ENCODE assay signal across 8 cellular contexts in genomic region chr17:18681767-18682571, GRCh38. TPM values are rescaled to one million over a fixed set of nuclear protein-coding genes. Genes with fewer than 3 reads are reported as not detected.
DNase-seq lines count a peak whose midpoint lies in the region; ATAC-seq and TF ChIP-seq lines count a peak whose summit lies in the region.
"Not testable (repeated sequence)": the region's sequence is repeated elsewhere in the genome, so short reads cannot be mapped to it uniquely, and the experiment has no call there.

Gene FOXO3B (minus strand): TSS chr17:18682314. CDS start chr17:18681651, 663 bp downstream.

- not testable (repeated sequence) for TF ChIP-seq CTCF in fibroblast of villous mesenchyme (IDR thresholded peaks at IDR 0.05; ENCODE audit: insufficient read depth, low read depth, low read length)

- H3K9me3 Mint-ChIP-seq in natural killer cell treated with Interleukin-12 subunit alpha and Interleukin-12 subunit beta and Interleukin-15 and Interleukin-18, amount 100 ng/mL, for 72 hours; stimulated activated effector memory CD8-positive, alpha-beta T cell treated with anti-CD3 and anti-CD28 coated beads, Interleukin-12 subunit alpha, Interleukin-12 subunit beta, amount 100 ng/mL, for 72 hours: not testable (repeated sequence)

- DNase-seq in EL (peak; percentile 92), H7 (peak; percentile 75), LoVo (ENCODE audit: low spot score) (peak; percentile 75), SHP77 treated with DMSO at 0.1 percent for 48 hours (lab: John Stamatoyannopoulos, UW) (peak; percentile 96), activated gamma-delta T cell treated with Interleukin-2 at 50 U/mL for 16 hours (peak; percentile 71), fibroblast of villous mesenchyme (ENCODE audit: low read depth) (peak; percentile 96)
- DNase-seq in natural killer cell treated with Interleukin-12 subunit alpha and Interleukin-12 subunit beta and Interleukin-15 and Interleukin-18, amount 100 ng/mL, for 72 hours (ENCODE audit: low spot score): peak; percentile 78
- DNase-seq in stimulated activated effector memory CD8-positive, alpha-beta T cell treated with anti-CD3 and anti-CD28 coated beads, Interleukin-12 subunit alpha, Interleukin-12 subunit beta, amount 100 ng/mL, for 72 hours (ENCODE audit: low spot score in 2 of 2): peak; percentile 66 to 80

- peak within 1 kb of the TSS; percentile 85 for H3K4me3 Mint-ChIP-seq in natural killer cell treated with Interleukin-12 subunit alpha and Interleukin-12 subunit beta and Interleukin-15 and Interleukin-18, amount 100 ng/mL, for 72 hours
- peak within 1 kb of the TSS; percentile 85 for H3K4me3 Mint-ChIP-seq in stimulated activated effector memory CD8-positive, alpha-beta T cell treated with anti-CD3 and anti-CD28 coated beads, Interleukin-12 subunit alpha, Interleukin-12 subunit beta, amount 100 ng/mL, for 72 hours

- H3K36me3 ChIP-seq in H7 (replicated peaks; ENCODE audit: control insufficient read depth, insufficient read depth, low read length): not testable (repeated sequence)

- not testable (repeated sequence) for H3K27me3 ChIP-seq in H7 (ENCODE audit: control insufficient read depth, insufficient read depth, low read length)

- H3K27ac Mint-ChIP-seq in natural killer cell treated with Interleukin-12 subunit alpha and Interleukin-12 subunit beta and Interleukin-15 and Interleukin-18, amount 100 ng/mL, for 72 hours: peak within 1 kb of the TSS in 1 of 2 donors; percentile 56
- peak within 1 kb of the TSS; percentile 93 for H3K27ac Mint-ChIP-seq in stimulated activated effector memory CD8-positive, alpha-beta T cell treated with anti-CD3 and anti-CD28 coated beads, Interleukin-12 subunit alpha, Interleukin-12 subunit beta, amount 100 ng/mL, for 72 hours

- H3K36me3 Mint-ChIP-seq in natural killer cell treated with Interleukin-12 subunit alpha and Interleukin-12 subunit beta and Interleukin-15 and Interleukin-18, amount 100 ng/mL, for 72 hours; stimulated activated effector memory CD8-positive, alpha-beta T cell treated with anti-CD3 and anti-CD28 coated beads, Interleukin-12 subunit alpha, Interleukin-12 subunit beta, amount 100 ng/mL, for 72 hours: not testable (repeated sequence)

- ATAC-seq in natural killer cell treated with Interleukin-12 subunit alpha and Interleukin-12 subunit beta and Interleukin-15 and Interleukin-18, amount 100 ng/mL, for 72 hours: peak; percentile 93 to 96
- ATAC-seq in stimulated activated effector memory CD8-positive, alpha-beta T cell treated with anti-CD3 and anti-CD28 coated beads, Interleukin-12 subunit alpha, Interleukin-12 subunit beta, amount 100 ng/mL, for 72 hours: peak; percentile 97

- not testable (repeated sequence) for H3K27me3 Mint-ChIP-seq in natural killer cell treated with Interleukin-12 subunit alpha and Interleukin-12 subunit beta and Interleukin-15 and Interleukin-18, amount 100 ng/mL, for 72 hours

- H3K4me3 ChIP-seq in H7 (ENCODE audit: insufficient read depth, low read depth, low read length): peak within 1 kb of the TSS; percentile 54
- peak within 1 kb of the TSS; percentile 64 for H3K4me3 ChIP-seq in fibroblast of villous mesenchyme (ENCODE audit: low read depth, low read length)

- not testable (repeated sequence) for H3K4me1 Mint-ChIP-seq in natural killer cell treated with Interleukin-12 subunit alpha and Interleukin-12 subunit beta and Interleukin-15 and Interleukin-18, amount 100 ng/mL, for 72 hours (ENCODE audit: low read depth in 2 of 2); stimulated activated effector memory CD8-positive, alpha-beta T cell treated with anti-CD3 and anti-CD28 coated beads, Interleukin-12 subunit alpha, Interleukin-12 subunit beta, amount 100 ng/mL, for 72 hours

RNA-seq across cellular contexts. Expression of gene FOXO3B, which starts in this region (rescaled TPM):
- 5.1 and 8.7 TPM in 2 replicates for total RNA-seq in H7 (2014; rRNA removed; shearing (Covaris generic))
- total RNA-seq in fibroblast of villous mesenchyme: 5.2 and 6.8 TPM in 2 replicates
- 1 to 10 TPM; 3.8 to 9.6 TPM for total RNA-seq in natural killer cell treated with Interleukin-12 subunit alpha and Interleukin-12 subunit beta and Interleukin-15 and Interleukin-18, amount 100 ng/mL, for 72 hours

Comparison
In these comparisons a context has a peak if more than half of its experiments do, and no peak if none do; other contexts are left out.
1. Peak in every context shown above with its lines: DNase-seq, ATAC-seq and H3K4me3 ChIP-seq.